In the genomic region with DNA sequence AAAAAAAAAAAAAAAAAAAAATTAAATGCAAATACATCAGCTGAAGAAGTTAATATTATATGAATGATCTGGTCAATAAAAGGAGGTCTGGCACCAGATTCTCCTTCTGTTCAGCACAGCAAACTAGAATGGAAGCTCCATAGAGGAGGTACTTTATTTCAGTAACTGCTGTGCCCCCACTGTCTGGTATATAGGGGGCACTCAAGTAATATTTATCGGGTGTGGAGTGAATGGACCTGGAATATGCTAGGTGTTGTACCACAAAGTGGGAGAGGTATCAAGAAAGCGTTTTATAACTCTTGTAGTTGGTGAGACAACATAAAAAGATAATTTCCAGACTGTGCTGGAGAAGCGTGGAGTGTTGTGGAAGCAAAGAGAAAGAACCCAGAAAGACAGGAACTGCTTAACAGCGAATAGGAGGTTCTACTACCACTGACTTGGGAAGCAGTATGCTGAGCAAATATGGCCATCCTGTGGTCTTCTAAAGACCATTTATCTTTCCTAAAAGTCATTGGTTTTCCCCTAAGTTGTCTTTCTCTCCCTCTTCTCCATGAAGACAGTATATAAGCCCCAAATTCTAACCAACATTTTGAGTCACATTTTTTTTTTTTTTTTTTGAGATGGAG, we compare ENCODE assay signal across 11 cellular contexts. TPM values are rescaled to one million over a fixed set of nuclear protein-coding genes. Genes with fewer than 3 reads are reported as not detected.
DNase-seq lines count a peak whose midpoint lies in the region; ATAC-seq and TF ChIP-seq lines count a peak whose summit lies in the region.
"Had no signal": no experiment of that assay in that cellular context is flagged by ENCODE, and none has a peak within 500 bp of the region (broad histone marks: within the 10 kb centered on the region; RNA-seq: fewer than 3 reads in every experiment).

No MANE protein-coding gene starts in this region.

- H3K9me3 ChIP-seq in IMR-90 (ENCODE audit: control insufficient read depth, insufficient read depth, low read length) (no peaks in the 10 kb centered on the region), right lobe of liver (no peaks in the 10 kb centered on the region)
- H3K9me3 ChIP-seq: breast epithelium had no signal

- H3K4me3 ChIP-seq in IMR-90 (ENCODE audit: insufficient read depth, low read depth, low read length) = no peak overlapping the region
- H3K4me3 ChIP-seq in astrocyte of the cerebellum (ENCODE audit: low read depth, low read length) = no peak overlapping the region
- H3K4me3 ChIP-seq in right lobe of liver = no peak overlapping the region
- H3K4me3 ChIP-seq: breast epithelium had no signal

- no peak overlapping the region for H3K23ac ChIP-seq in IMR-90 (ENCODE audit: low read depth, low read length)

- H3K4me2 ChIP-seq in IMR-90 (ENCODE audit: low read depth, low read length) = no peak overlapping the region

- H2BK5ac ChIP-seq in IMR-90 (ENCODE audit: low read depth, low read length, poor library complexity, severe bottlenecking) = no peak overlapping the region

- in situ Hi-C loops in IMR-90 (cut with MboI; ENCODE audit: low sequenced_read_pairs) (no loop called here), astrocyte of the cerebellum (cut with HindIII; ENCODE audit: low sequenced_read_pairs) (no loop called here)

- no peaks in the 10 kb centered on the region for H3K79me1 ChIP-seq in IMR-90 (ENCODE audit: low read depth in 1 of 2, low read length in 2 of 2)

- H2BK15ac ChIP-seq in IMR-90 (ENCODE audit: low read depth, low read length) = no peak overlapping the region

- H3K27me3 ChIP-seq in IMR-90 (ENCODE audit: control insufficient read depth, insufficient read depth, low read length) (no peaks in the 10 kb centered on the region), right lobe of liver (no peaks in the 10 kb centered on the region)
- H3K27me3 ChIP-seq: breast epithelium had no signal

- H2AFZ ChIP-seq in IMR-90 (replicated peaks; ENCODE audit: low read length, poor library complexity) = no peak overlapping the region

- no peaks in the 10 kb centered on the region for H3K36me3 ChIP-seq in IMR-90 (ENCODE audit: control insufficient read depth, insufficient read depth, low read length)
- no peaks in the 10 kb centered on the region for H3K36me3 ChIP-seq in right lobe of liver
- H3K36me3 ChIP-seq: breast epithelium had no signal

- no peak overlapping the region for H3K27ac ChIP-seq in IMR-90 (ENCODE audit: insufficient read depth, low read length)
- H3K27ac ChIP-seq in right lobe of liver = no peak overlapping the region
- H3K27ac ChIP-seq: breast epithelium had no signal

- TF ChIP-seq CTCF in IMR-90 (conservative IDR thresholded peaks at IDR 0.05; ENCODE audit: low read depth, low read length) (peak; percentile 29; the same call in 1 of the 2 replicates), astrocyte of the cerebellum (IDR thresholded peaks at IDR 0.05; ENCODE audit: low read depth, low read length, missing control alignments) (peak; percentile 42), right lobe of liver (IDR thresholded peaks at IDR 0.05) (peak; percentile 23 to 36 (median 31))

- no peak overlapping the region for H2BK20ac ChIP-seq in IMR-90 (ENCODE audit: low read depth, low read length)

- H4K5ac ChIP-seq in IMR-90 (ENCODE audit: low read depth, low read length) = no peak overlapping the region

- no peak overlapping the region for H3K56ac ChIP-seq in IMR-90 (ENCODE audit: extremely low read depth, insufficient read depth, low read length)

- H3K4me1 ChIP-seq in IMR-90 (ENCODE audit: control insufficient read depth, insufficient read depth, low read length) (no peaks in the 10 kb centered on the region), right lobe of liver (no peaks in the 10 kb centered on the region)
- H3K4me1 ChIP-seq: breast epithelium had no signal

- no peak overlapping the region for H3K4ac ChIP-seq in IMR-90 (ENCODE audit: low read depth, low read length)

- no peak overlapping the region for H4K91ac ChIP-seq in IMR-90 (ENCODE audit: insufficient read depth, low read depth, low read length)

- DNase-seq in NCI-H1436 (lab: John Stamatoyannopoulos, UW) = peak; percentile 21
- DNase-seq in NCI-H1436 treated with DMSO at 0.1 percent for 48 hours (lab: John Stamatoyannopoulos, UW) = no peak
- no peak for DNase-seq in IMR-90
- DNase-seq in astrocyte of the cerebellum (ENCODE audit: low read depth) = no peak
- no peak for DNase-seq in right lobe of liver
- DNase-seq in SHP77 (lab: John Stamatoyannopoulos, UW) = no peak
- DNase-seq in NCI-H2196 (lab: John Stamatoyannopoulos, UW; ENCODE audit: unreplicated experiment) = no peak
- DNase-seq: NCI-H2227 treated with DMSO at 0.1 percent for 48 hours, small intestine had no signal

- no peak overlapping the region for H3K18ac ChIP-seq in IMR-90 (ENCODE audit: low read depth, low read length)

- no peak overlapping the region for H3K14ac ChIP-seq in IMR-90 (replicated peaks; ENCODE audit: low read depth, low read length)

- no peak overlapping the region for H2AK9ac ChIP-seq in IMR-90 (replicated peaks; ENCODE audit: low read depth, low read length, poor library complexity)

- ATAC-seq in IMR-90 (ENCODE audit: low read depth) (no peak), right lobe of liver (peak; percentile 61 to 81 (median 70)), HG02571 (IDR thresholded peaks at IDR 0.05; ENCODE audit: unreplicated experiment) (no peak)

- H4K20me1 ChIP-seq in IMR-90 (ENCODE audit: insufficient read depth, low read length) = no peaks in the 10 kb centered on the region

- H4K8ac ChIP-seq in IMR-90 (ENCODE audit: low read depth in 2 of 2, low read length in 2 of 2) = no peak overlapping the region

- WGBS in IMR-90 (ENCODE audit: extremely low coverage in 2 of 2, insufficient read length in 1 of 2), 2 experiments = 100% methylated on average over 2 of the region's 4 CpGs; no CpG with 5 or more reads in 1 of the 2 experiments
- 69% methylated on average over 4 of the region's 4 CpGs for WGBS in right lobe of liver (ENCODE audit: insufficient coverage, low coverage, low lambda C conversion rate, missing lambda C conversion rate)

- H2BK120ac ChIP-seq in IMR-90 (ENCODE audit: low read depth, low read length) = no peak overlapping the region

- dilution Hi-C loops in IMR-90 (cut with HindIII; ENCODE audit: low sequenced_read_pairs, unreplicated experiment) = no loop called here

- H3K9me1 ChIP-seq in IMR-90 (ENCODE audit: insufficient read depth, low read length) = no peaks in the 10 kb centered on the region

- BruUV-seq in IMR-90 (replicated peaks; lab: Mats Ljungman, UMichigan) = no TSS peak

- H3K9ac ChIP-seq in IMR-90 (ENCODE audit: low read depth, low read length) = no peak overlapping the region

- CTCF ChIA-PET in IMR-90 (lab: Yijun Ruan, JAX) = interaction anchor here (0.6 kb wide), 2 partner anchors 203 to 328 kb away, joined by 3 to 4 read pairs; no protein-coding TSS in a partner anchor

- intact Hi-C loops in IMR-90 (cut with micrococcal nuclease) (no loop called here), right lobe of liver (cut with DNase I) (no loop called here)

- H2AK5ac ChIP-seq in IMR-90 (ENCODE audit: low read depth, low read length) = 0 out of 2 replicates have a peak overlapping the region, but pooled peaks have one; percentile 2

- TF ChIP-seq RAD21 in IMR-90 (IDR thresholded peaks at IDR 0.05; ENCODE audit: low read length) = peak; percentile 36; the same call in 1 of the 2 replicates

- POLR2A ChIA-PET in IMR-90 (lab: Charles Lee; ENCODE audit: unreplicated experiment) = no interaction called here

- TF ChIP-seq POLR2A in IMR-90 (IDR thresholded peaks at IDR 0.05; ENCODE audit: low read depth, low read length) (no peak), right lobe of liver (IDR thresholded peaks at IDR 0.05) (no peak)

TF ChIP-seq in IMR-90, 13 proteins besides CTCF, POLR2A, EP300 and RAD21:
- no peak for TF ChIP-seq MXI1 (IDR thresholded peaks at IDR 0.05; ENCODE audit: borderline replicate concordance, low read depth, low read length)
- no peak for TF ChIP-seq BHLHE40 (IDR thresholded peaks at IDR 0.05; ENCODE audit: low read depth, low read length)
- no peak for TF ChIP-seq MAZ (IDR thresholded peaks at IDR 0.05; ENCODE audit: borderline replicate concordance, low read depth, low read length)
- no peak for TF ChIP-seq RCOR1 (IDR thresholded peaks at IDR 0.05; ENCODE audit: insufficient replicate concordance, low read length)
- no peak for TF ChIP-seq CHD1 (IDR thresholded peaks at IDR 0.05; ENCODE audit: low read depth, low read length)
- TF ChIP-seq CEBPB (IDR thresholded peaks at IDR 0.05; ENCODE audit: low read depth, low read length) = no peak
- TF ChIP-seq FOS (IDR thresholded peaks at IDR 0.05; ENCODE audit: low read depth, low read length) = no peak
- no peak for TF ChIP-seq RFX5 (IDR thresholded peaks at IDR 0.05; ENCODE audit: low read depth, low read length)
- TF ChIP-seq MAFK (IDR thresholded peaks at IDR 0.05; ENCODE audit: low read depth, low read length) = no peak
- TF ChIP-seq, protein P1, sequence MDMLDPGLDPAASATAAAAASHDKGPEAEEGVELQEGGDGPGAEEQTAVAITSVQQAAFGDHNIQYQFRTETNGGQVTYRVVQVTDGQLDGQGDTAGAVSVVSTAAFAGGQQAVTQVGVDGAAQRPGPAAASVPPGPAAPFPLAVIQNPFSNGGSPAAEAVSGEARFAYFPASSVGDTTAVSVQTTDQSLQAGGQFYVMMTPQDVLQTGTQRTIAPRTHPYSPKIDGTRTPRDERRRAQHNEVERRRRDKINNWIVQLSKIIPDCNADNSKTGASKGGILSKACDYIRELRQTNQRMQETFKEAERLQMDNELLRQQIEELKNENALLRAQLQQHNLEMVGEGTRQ (IDR thresholded peaks at IDR 0.05; ENCODE audit: low read depth, low read length) = no peak
- TF ChIP-seq SMC3 (IDR thresholded peaks at IDR 0.05; ENCODE audit: low read depth, low read length) = no peak
- TF ChIP-seq NFE2L2 (IDR thresholded peaks at IDR 0.05; ENCODE audit: low read depth, low read length) = no peak
- TF ChIP-seq ELK1 (IDR thresholded peaks at IDR 0.05; ENCODE audit: borderline replicate concordance, low read depth, low read length) = no peak
TF ChIP-seq in IMR-90: peak in this region for 0.

RNA-seq across cellular contexts. Expression of gene PRKCA, which starts 12.2 kb away (rescaled TPM):
- total RNA-seq in IMR-90 (2012; rRNA removed) = 31.0 and 36.9 TPM in 2 replicates
- polyA plus RNA-seq in IMR-90 (2012; rRNA removed) = 42.7 and 46.0 TPM in 2 replicates
- 23.3 and 24.4 TPM in 2 replicates for polyA plus RNA-seq in IMR-90 (2012; cell fraction: cytosol; rRNA removed)
- polyA plus RNA-seq in IMR-90 (2012; cell fraction: nucleus; rRNA removed; ENCODE audit: low replicate concordance) = 31.3 and 63.0 TPM in 2 replicates
- total RNA-seq in right lobe of liver = 10 to 100 TPM; 11.7 to 23.0 (median 18.7) TPM

Comparison
In these comparisons a context has a peak if more than half of its experiments do, and no peak if none do; other contexts are left out.
1. ATAC-seq: peak in right lobe of liver (4 of 4); none in IMR-90 (single experiment) and HG02571 (single experiment).
2. Peak in every context shown above with its lines, with median percentiles within 50 percentile points of each other: CTCF ChIP-seq.